8 cellular contexts compared by ENCODE assay signal in the genomic region with DNA sequence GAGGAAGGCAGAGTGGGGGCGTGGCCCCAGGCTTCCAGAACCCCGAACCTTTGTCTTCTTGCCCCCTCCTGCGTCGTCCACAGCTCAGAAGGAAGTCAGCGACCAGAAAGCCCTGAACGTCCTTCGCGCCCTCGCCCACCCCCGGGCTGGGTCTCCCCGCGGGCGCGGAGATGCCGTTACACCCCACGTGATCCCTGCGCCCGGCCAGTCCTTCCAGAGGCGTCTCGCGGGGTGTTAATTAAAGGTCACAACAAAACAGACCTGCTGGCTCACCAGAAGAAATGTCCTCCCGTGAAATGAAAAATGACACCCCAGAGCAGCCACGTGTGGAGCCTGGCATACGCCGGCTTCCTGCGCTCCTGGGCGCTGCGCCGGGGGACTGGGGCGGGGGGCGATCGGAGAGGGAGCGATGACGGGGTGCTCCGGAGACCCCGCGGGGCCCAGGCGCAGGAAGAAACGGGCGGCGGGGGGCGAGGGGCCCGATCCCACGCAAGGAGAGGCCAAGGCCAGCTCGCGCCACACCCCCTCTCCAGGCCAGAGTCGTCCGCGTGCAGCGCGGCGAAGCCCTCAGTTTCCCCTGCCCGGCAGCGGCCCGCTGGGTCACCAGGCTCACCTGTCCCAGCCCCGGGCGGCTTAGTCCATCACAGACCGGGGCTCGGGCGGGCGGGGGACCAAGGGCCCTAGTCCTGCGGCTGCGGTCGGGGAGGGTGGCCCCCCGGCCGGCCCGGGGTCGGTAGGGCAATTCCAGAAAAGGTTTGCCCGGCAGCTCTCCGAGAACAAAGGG. TPM values are rescaled to one million over a fixed set of nuclear protein-coding genes. Genes with fewer than 3 reads are reported as not detected.
DNase-seq lines count a peak whose midpoint lies in the region; TF ChIP-seq lines count a peak whose summit lies in the region.

No MANE protein-coding gene starts in this region.

- H2BK5ac ChIP-seq in mesendoderm (ENCODE audit: low read length) = no peak overlapping the region

- peak overlapping the region; percentile 70 for H3K56ac ChIP-seq in mesendoderm (ENCODE audit: low read length)

- peaks cover 44% of the 10 kb centered on the region for H3K4me1 ChIP-seq in SJSA1 (replicated peaks)
- peaks cover 2% of the 10 kb centered on the region for H3K4me1 ChIP-seq in mesendoderm (ENCODE audit: control insufficient read depth, low read depth, low read length)
- H3K4me1 ChIP-seq in uterus = peaks cover 0 to 32% of the 10 kb centered on the region in 2 donors

- no peak overlapping the region for H4K8ac ChIP-seq in mesendoderm (ENCODE audit: low read depth, low read length)

- no peak overlapping the region for H3K4ac ChIP-seq in mesendoderm (ENCODE audit: low read depth, low read length)

- H3K9me3 ChIP-seq in SJSA1 (replicated peaks) (no peaks in the 10 kb centered on the region), uterus (no peaks in the 10 kb centered on the region)

- H3K4me3 ChIP-seq in GM12865 (ENCODE audit: low read depth, low read length) (peak overlapping the region; percentile 18), SJSA1 (peak overlapping the region; percentile 62), mesendoderm (ENCODE audit: low read length) (no peak overlapping the region), uterus (peak overlapping the region; percentile 20 to 41)

- TF ChIP-seq POLR2A in uterus (IDR thresholded peaks at IDR 0.05) = no peak

- no peaks in the 10 kb centered on the region for H3K79me2 ChIP-seq in mesendoderm (ENCODE audit: control insufficient read depth, insufficient read depth, low read length)

- no peak overlapping the region for H2BK120ac ChIP-seq in mesendoderm (ENCODE audit: low read depth, low read length)

- H3K36me3 ChIP-seq in SJSA1 (peaks cover 14% of the 10 kb centered on the region), mesendoderm (ENCODE audit: control insufficient read depth, insufficient read depth, low read length) (no peaks in the 10 kb centered on the region), uterus (no peaks in the 10 kb centered on the region)

- WGBS in mesendoderm (ENCODE audit: extremely low coverage, insufficient coverage, low lambda C conversion rate) = no CpG with 5 or more reads among the region's 70 CpGs

- H4K5ac ChIP-seq in mesendoderm (ENCODE audit: low read length) = no peak overlapping the region

- no peaks in the 10 kb centered on the region for H3K79me1 ChIP-seq in mesendoderm (ENCODE audit: low read length)

- H3K18ac ChIP-seq in mesendoderm (ENCODE audit: low read length) = peak overlapping the region; percentile 39

- no peak for TF ChIP-seq CTCF in GM12865 (IDR thresholded peaks at IDR 0.05; ENCODE audit: insufficient read depth, low read depth, low read length, missing control alignments)
- TF ChIP-seq CTCF in uterus (IDR thresholded peaks at IDR 0.05) = no peak

- no peak overlapping the region for H2AK5ac ChIP-seq in mesendoderm (ENCODE audit: low read length)

- DNase-seq in AG08395 (ENCODE audit: low spot score) = peak; percentile 40
- DNase-seq in GM12865 (ENCODE audit: low read depth) = peak; percentile 9
- DNase-seq in SJSA1 (ENCODE audit: low read depth in 1 of 2, low spot score in 2 of 2) = no peak
- peak; percentile 35 for DNase-seq in dermis blood vessel endothelial cell
- peak; percentile 22 for DNase-seq in mesendoderm
- DNase-seq in uterus = no peak
- no peak for DNase-seq in Ammon's horn (ENCODE audit: low spot score)
- no peak for DNase-seq in NCI-H524 treated with DMSO at 0.1 percent for 48 hours (lab: John Stamatoyannopoulos, UW)

- no peak overlapping the region for H2BK15ac ChIP-seq in mesendoderm (replicated peaks; ENCODE audit: low read depth)

- H3K9ac ChIP-seq in mesendoderm (ENCODE audit: low read length) = peak overlapping the region; percentile 28

- H3K27ac ChIP-seq in SJSA1 (no peak overlapping the region; the same call in 1 of the 2 replicates), mesendoderm (ENCODE audit: low read depth, low read length) (no peak overlapping the region), uterus (no peak overlapping the region)

- peaks cover 10% of the 10 kb centered on the region for H3K27me3 ChIP-seq in SJSA1 (replicated peaks)
- H3K27me3 ChIP-seq in mesendoderm (ENCODE audit: insufficient read depth, low read length, poor library complexity) = peaks cover 17% of the 10 kb centered on the region
- peaks cover 0 to 6% of the 10 kb centered on the region in 2 donors for H3K27me3 ChIP-seq in uterus

- H3K4me2 ChIP-seq in mesendoderm (ENCODE audit: low read length) = peak overlapping the region; percentile 58

- intact Hi-C loops in uterus (cut with DNase I; ENCODE audit: low total_unique reads) = loop anchor here (5.0 kb wide), 1 partner anchor 1338 kb away; no protein-coding TSS in a partner anchor

- no peak overlapping the region for H3K23ac ChIP-seq in mesendoderm (ENCODE audit: low read length)

RNA-seq across cellular contexts. Expression of a gene that starts 0.9 kb away (rescaled TPM):
- total RNA-seq in SJSA1 (2014; rRNA removed; shearing (Covaris generic)) = 3.9 and 5.9 TPM in 2 replicates
- total RNA-seq in dermis blood vessel endothelial cell (1.0 and 1.5 TPM in 2 replicates), uterus (10 to 100 TPM in 1 of 4 donors, 1 to 10 TPM in 1, under 1 TPM in 1, not detected in 1; 0.27 to 17.4 (median 1.3) TPM)
- 0.31 TPM for polyA plus RNA-seq in mesendoderm (2013, experiment 1 of 2)
- 0.24 TPM for polyA plus RNA-seq in mesendoderm (2013, experiment 2 of 2)

Comparison
In these comparisons a context has a peak if more than half of its experiments do, and no peak if none do; other contexts are left out.
1. DNase-seq: peak in AG08395 (single experiment), GM12865 (single experiment), dermis blood vessel endothelial cell (single experiment) and mesendoderm (single experiment); none in SJSA1 (0 of 2), uterus (0 of 2), Ammon's horn (single experiment) and NCI-H524 treated with DMSO at 0.1 percent for 48 hours (single experiment).